In the genomic region with DNA sequence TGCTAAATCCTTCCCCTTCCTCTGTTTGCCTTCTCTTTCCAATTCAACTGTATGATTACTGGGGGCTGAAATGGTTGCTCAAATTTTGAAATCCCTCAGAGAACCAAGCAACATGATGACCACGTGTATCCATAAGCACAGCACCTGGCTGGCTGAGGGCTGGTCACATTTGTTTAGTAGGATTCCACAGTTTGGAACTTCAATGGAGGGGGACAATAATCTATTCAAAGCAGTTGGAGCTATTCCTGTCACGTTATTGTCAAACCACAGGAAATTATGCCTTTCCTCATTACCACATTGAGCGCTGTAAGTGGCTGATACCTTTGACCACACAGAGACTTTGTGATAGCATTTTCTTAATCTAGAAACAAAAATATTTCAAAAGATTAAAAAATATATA, we compare ENCODE assay signal across 14 cellular contexts. TPM values are rescaled to one million over a fixed set of nuclear protein-coding genes. Genes with fewer than 3 reads are reported as not detected.
DNase-seq lines count a peak whose midpoint lies in the region; ATAC-seq, FAIRE-seq and TF ChIP-seq lines count a peak whose summit lies in the region.
"Had no signal": no experiment of that assay in that cellular context is flagged by ENCODE, and none has a peak within 500 bp of the region (broad histone marks: within the 10 kb centered on the region; RNA-seq: fewer than 3 reads in every experiment).

No MANE protein-coding gene starts in this region.

- FAIRE-seq in GM19239 (lab: Jason Lieb, UNC) (peak; percentile 67), HepG2 (lab: Jason Lieb, UNC) (no peak)
- FAIRE-seq: TTC549 had no signal

- H3K4me3 Mint-ChIP-seq in CD14-positive monocyte: peak overlapping the region; percentile 34 to 71
- H3K4me3 Mint-ChIP-seq in T-helper 2 cell treated with Interferon-gamma antibody and Interleukin-4, amounts not matched to agents 5 μg/mL and 100 μg/mL, for 36 hours: peak overlapping the region; percentile 68
- no peak overlapping the region for H3K4me3 Mint-ChIP-seq in Caco-2 (ENCODE audit: unreplicated experiment)

- H3K36me3 Mint-ChIP-seq in CD14-positive monocyte (peaks cover 14 to 19% of the 10 kb centered on the region in 2 donors), Caco-2 (ENCODE audit: insufficient read depth, unreplicated experiment) (peaks cover 25% of the 10 kb centered on the region)
- H3K36me3 Mint-ChIP-seq in T-helper 2 cell treated with Interferon-gamma antibody and Interleukin-4, amounts not matched to agents 5 μg/mL and 100 μg/mL, for 36 hours (ENCODE audit: low read depth): peaks cover 27% of the 10 kb centered on the region

- TF ChIP-seq CTCF in CD14-positive monocyte (IDR thresholded peaks at IDR 0.05) (no peak), HepG2 (CRISPR knock-in tag; IDR thresholded peaks at IDR 0.05) (no peak), Caco-2 (IDR thresholded peaks at IDR 0.05; ENCODE audit: insufficient read depth in 1 of 2, low read depth in 1 of 2, low read length in 1 of 2, severe bottlenecking in 1 of 2, unreplicated experiment in 1 of 2) (no peak)

- no peak overlapping the region for H3K4me2 ChIP-seq in HepG2 (ENCODE audit: low read depth, low read length)

- CTCF ChIA-PET in HepG2 (lab: Yijun Ruan, JAX; ENCODE audit: low intra/inter-chr PET ratio, low total read pairs) (no interaction called here), Caco-2 (lab: Charles Lee) (no interaction called here)

- no peak overlapping the region for H3K27ac ChIP-seq in HepG2 (ENCODE audit: extremely low read length, insufficient read depth, low read length)
- H3K27ac ChIP-seq: dorsolateral prefrontal cortex, gastroesophageal sphincter had no signal

- in situ Hi-C loops in HepG2 (cut with HindIII; ENCODE audit: extremely low pct_ligation_motif_present, low pct_unique_long_range_greater_than_20kb): no loop called here

- WGBS in HepG2 (ENCODE audit: low lambda C conversion rate): 14% methylated on average over 3 of the region's 3 CpGs

- H3K27ac Mint-ChIP-seq in CD14-positive monocyte (peak overlapping the region in 3 of 7 donors; percentile 2 to 81 (median 70)), Caco-2 (ENCODE audit: unreplicated experiment) (no peak overlapping the region)
- H3K27ac Mint-ChIP-seq in T-helper 2 cell treated with Interferon-gamma antibody and Interleukin-4, amounts not matched to agents 5 μg/mL and 100 μg/mL, for 36 hours: peak overlapping the region; percentile 90

- H3K4me1 ChIP-seq in HepG2 (ENCODE audit: insufficient read depth, low read length) (no peaks in the 10 kb centered on the region), Caco-2 (peaks cover 12% of the 10 kb centered on the region)

- H3K27me3 ChIP-seq in HepG2 (ENCODE audit: control insufficient read depth in 1 of 2, insufficient read depth in 2 of 2, low read length in 2 of 2): no peaks in the 10 kb centered on the region
- H3K27me3 ChIP-seq in Caco-2 (replicated peaks; ENCODE audit: control insufficient read depth, insufficient read depth, low read length): no peaks in the 10 kb centered on the region
- H3K27me3 ChIP-seq: gastroesophageal sphincter had no signal

- no peak for TF ChIP-seq POLR2A in HepG2 (IDR thresholded peaks at IDR 0.05; ENCODE audit: insufficient read depth in 1 of 2, low read depth in 2 of 2, low read length in 2 of 2)

- H2AFZ ChIP-seq in HepG2 (ENCODE audit: low read length): no peak overlapping the region

- H3K4me1 Mint-ChIP-seq in CD14-positive monocyte (peaks cover 49% of the 10 kb centered on the region), Caco-2 (ENCODE audit: low read depth, unreplicated experiment) (peaks cover 25% of the 10 kb centered on the region)
- H3K4me1 Mint-ChIP-seq in T-helper 2 cell treated with Interferon-gamma antibody and Interleukin-4, amounts not matched to agents 5 μg/mL and 100 μg/mL, for 36 hours (ENCODE audit: low read depth): peaks cover 64% of the 10 kb centered on the region

- no peaks in the 10 kb centered on the region for H3K9me3 ChIP-seq in HepG2 (ENCODE audit: low read length)
- H3K9me3 ChIP-seq in Caco-2: no peaks in the 10 kb centered on the region
- H3K9me3 ChIP-seq: gastroesophageal sphincter had no signal

- H4K20me1 ChIP-seq in HepG2 (ENCODE audit: insufficient read depth, low read length): no peaks in the 10 kb centered on the region

- no peak overlapping the region for H3K4me3 ChIP-seq in HepG2 (replicated peaks in 1 of 3; ENCODE audit: insufficient read depth in 1 of 3, low read depth in 2 of 3, low read length in 3 of 3)
- H3K4me3 ChIP-seq in Caco-2 (ENCODE audit: low read depth, low read length): no peak overlapping the region
- H3K4me3 ChIP-seq: dorsolateral prefrontal cortex, gastroesophageal sphincter had no signal

- TF ChIP-seq RAD21 in HepG2 (CRISPR knock-in tag; IDR thresholded peaks at IDR 0.05): no peak

- DNase-seq in CD14-positive monocyte (ENCODE audit: low spot score) (no peak), GM19239 (ENCODE audit: insufficient read length, low spot score) (no peak), HepG2 (ENCODE audit: low spot score) (no peak), Caco-2 (no peak)
- no peak for DNase-seq in T-helper 2 cell treated with Interferon-gamma antibody and Interleukin-4, amounts not matched to agents 5 μg/mL and 100 μg/mL, for 36 hours (ENCODE audit: low spot score)
- DNase-seq: activated gamma-delta T cell treated with Interleukin-2 at 50 U/mL for 16 hours, dorsolateral prefrontal cortex, NCI-H187, trophoblast cell had no signal

- BruUV-seq in HepG2 (replicated peaks; lab: Mats Ljungman, UMichigan) (no TSS peak), Caco-2 (replicated peaks; lab: Mats Ljungman, UMichigan) (no TSS peak)

- H3K27me3 Mint-ChIP-seq in CD14-positive monocyte (ENCODE audit: low read depth in 3 of 3) (peaks cover 0 to 76% (median 1%) of the 10 kb centered on the region in 3 donors), Caco-2 (ENCODE audit: insufficient read depth, unreplicated experiment) (no peaks in the 10 kb centered on the region)
- no peaks in the 10 kb centered on the region for H3K27me3 Mint-ChIP-seq in T-helper 2 cell treated with Interferon-gamma antibody and Interleukin-4, amounts not matched to agents 5 μg/mL and 100 μg/mL, for 36 hours (ENCODE audit: low read depth)

- H3K36me3 ChIP-seq in HepG2 (replicated peaks in 1 of 2; ENCODE audit: control insufficient read depth in 1 of 2, insufficient read depth in 2 of 2, low read length in 2 of 2) (no peaks in the 10 kb centered on the region), Caco-2 (ENCODE audit: control insufficient read depth, insufficient read depth, low read length) (no peaks in the 10 kb centered on the region)
- H3K36me3 ChIP-seq: gastroesophageal sphincter had no signal

- TF ChIP-seq EP300 in HepG2 (IDR thresholded peaks at IDR 0.05; ENCODE audit: low read depth in 2 of 2, low read length in 2 of 2) (no peak), HepG2 (CRISPR knock-in tag; IDR thresholded peaks at IDR 0.05; ENCODE audit: borderline replicate concordance) (no peak)

- intact Hi-C loops in CD14-positive monocyte (cut with micrococcal nuclease): no loop called here
- intact Hi-C loops in HepG2 (cut with micrococcal nuclease; ENCODE audit: unreplicated experiment): no loop called here
- intact Hi-C loops in Caco-2 (cut with micrococcal nuclease; ENCODE audit: unreplicated experiment): no loop called here

- no peaks in the 10 kb centered on the region for H3K79me2 ChIP-seq in HepG2 (ENCODE audit: insufficient read depth, low read length)

- ATAC-seq in HepG2 (no peak), GM21367 (IDR thresholded peaks at IDR 0.05; ENCODE audit: unreplicated experiment) (no peak), HG02938 (IDR thresholded peaks at IDR 0.05; ENCODE audit: unreplicated experiment) (no peak), HG03432 (IDR thresholded peaks at IDR 0.05; ENCODE audit: unreplicated experiment) (no peak)
- ATAC-seq: gastroesophageal sphincter had no signal

- POLR2A ChIA-PET in HepG2 (lab: Yijun Ruan, JAX) (no interaction called here), Caco-2 (lab: Charles Lee) (no interaction called here)

- H3K9ac ChIP-seq in HepG2 (ENCODE audit: insufficient read depth, low read depth, low read length): no peak overlapping the region

- H3K9me3 Mint-ChIP-seq in CD14-positive monocyte (peaks cover 0 to 10% (median 2%) of the 10 kb centered on the region in 7 donors), Caco-2 (ENCODE audit: unreplicated experiment) (peaks cover 7% of the 10 kb centered on the region)
- no peaks in the 10 kb centered on the region for H3K9me3 Mint-ChIP-seq in T-helper 2 cell treated with Interferon-gamma antibody and Interleukin-4, amounts not matched to agents 5 μg/mL and 100 μg/mL, for 36 hours

RNA-seq across cellular contexts. Expression of a gene that starts 7.0 kb away (rescaled TPM):
- polyA plus RNA-seq in CD14-positive monocyte (over 10,000 TPM; 27,127 to 31,074 TPM), HepG2 (2011; rRNA removed) (29.6 and 50.7 TPM in 2 replicates)
- total RNA-seq in HepG2 (2016; rRNA removed; fragmentation: Illumina TruSeq; extraction: Trizol) (10.5 and 15.9 TPM in 2 replicates), Caco-2 (2022) (1,007 and 1,095 TPM in 2 replicates)
- 6.0 and 6.1 TPM in 2 replicates for total RNA-seq in HepG2 (2016; cell fraction: cytosol; rRNA removed; fragmentation: Illumina TruSeq; extraction: Trizol; ENCODE audit: low read depth)
- total RNA-seq in HepG2 (2016; cell fraction: insoluble cytoplasmic fraction; rRNA removed; fragmentation: Illumina TruSeq; extraction: Trizol): 13.6 and 19.1 TPM in 2 replicates
- total RNA-seq in HepG2 (2016; cell fraction: membrane; rRNA removed; fragmentation: Illumina TruSeq; extraction: Trizol): 8.9 and 9.5 TPM in 2 replicates
- 4.1 and 5.6 TPM in 2 replicates for total RNA-seq in HepG2 (2016; cell fraction: nucleus; rRNA removed; fragmentation: Illumina TruSeq; extraction: Trizol)
- 16.3 and 38.0 TPM in 2 replicates for polyA plus RNA-seq in HepG2 (2011; cell fraction: cytosol; rRNA removed)
- 3.7 and 8.2 TPM in 2 replicates for polyA plus RNA-seq in HepG2 (2011; cell fraction: nucleus; rRNA removed)
- polyA plus RNA-seq in HepG2 (2012): 14.4 and 69.9 TPM in 2 replicates
- 5.4 and 6.7 TPM in 2 replicates for polyA plus RNA-seq in HepG2 (2016; cell fraction: cytosol; fragmentation: Illumina TruSeq; extraction: Trizol; ENCODE audit: low read depth)
- 17.5 and 21.0 TPM in 2 replicates for polyA plus RNA-seq in HepG2 (2016; cell fraction: insoluble cytoplasmic fraction; fragmentation: Illumina TruSeq; extraction: Trizol; ENCODE audit: low read depth)
- 6.6 and 8.1 TPM in 2 replicates for polyA plus RNA-seq in HepG2 (2016; cell fraction: membrane; fragmentation: Illumina TruSeq; extraction: Trizol; ENCODE audit: low read depth)
- 7.5 and 7.7 TPM in 2 replicates for polyA plus RNA-seq in HepG2 (2016; cell fraction: nucleus; fragmentation: Illumina TruSeq; extraction: Trizol; ENCODE audit: insufficient read depth, low read depth)
- polyA minus RNA-seq in HepG2 (2011; rRNA and poly(A)+ RNA removed; ENCODE audit: low replicate concordance): 10.0 and 228 TPM in 2 replicates
- 14.2 and 18.9 TPM in 2 replicates for polyA minus RNA-seq in HepG2 (2011; cell fraction: cytosol; rRNA and poly(A)+ RNA removed)
- 7.5 and 12.3 TPM in 2 replicates for polyA minus RNA-seq in HepG2 (2011; cell fraction: nucleus; rRNA and poly(A)+ RNA removed)

Comparison
In these comparisons a context has a peak if more than half of its experiments do, and no peak if none do; other contexts are left out.
1. RNA of a gene that starts 7.0 kb away (total RNA-seq): 1,007 to 1,095 TPM in Caco-2; 4.1 to 19.1 TPM in HepG2; every median in the first group is over 10 times any median in the second.